1 cellular context compared by ENCODE assay signal in the genomic region with DNA sequence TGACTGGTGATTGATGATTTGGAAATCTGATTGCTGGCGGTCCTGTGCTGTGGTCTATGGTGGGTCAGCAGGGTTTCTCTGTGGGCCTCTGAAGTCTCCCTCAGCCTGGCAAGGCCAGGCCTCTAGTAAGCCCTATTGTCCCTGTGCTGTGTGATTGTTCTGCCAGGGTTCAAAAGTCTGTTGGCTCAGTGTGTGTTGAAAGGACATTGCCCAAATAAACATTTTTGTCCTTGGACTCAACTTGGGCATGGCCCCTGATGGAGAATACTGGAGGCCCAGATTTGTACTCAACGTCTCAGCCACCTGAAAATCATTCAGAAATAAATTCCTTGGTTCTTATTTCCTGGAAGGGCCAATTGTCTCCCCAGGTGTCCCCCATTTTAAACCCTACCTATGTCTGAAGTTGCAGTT.
A peak's percentile ranks its signal among the peaks of the same experiment; 100 is the strongest.
TF ChIP-seq lines count a peak whose summit lies in the region.

No MANE protein-coding gene starts in this region.

TF ChIP-seq in HepG2, 621 proteins besides CTCF, POLR2A, EP300 and RAD21 (continued from another document and continues in another):
- TF ChIP-seq, protein P1, sequence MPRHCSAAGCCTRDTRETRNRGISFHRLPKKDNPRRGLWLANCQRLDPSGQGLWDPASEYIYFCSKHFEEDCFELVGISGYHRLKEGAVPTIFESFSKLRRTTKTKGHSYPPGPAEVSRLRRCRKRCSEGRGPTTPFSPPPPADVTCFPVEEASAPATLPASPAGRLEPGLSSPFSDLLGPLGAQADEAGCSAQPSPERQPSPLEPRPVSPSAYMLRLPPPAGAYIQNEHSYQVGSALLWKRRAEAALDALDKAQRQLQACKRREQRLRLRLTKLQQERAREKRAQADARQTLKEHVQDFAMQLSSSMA (CRISPR knock-in tag; IDR thresholded peaks at IDR 0.05), result no peak
- TF ChIP-seq SP2 (CRISPR knock-in tag; IDR thresholded peaks at IDR 0.05), result no peak
- no peak for TF ChIP-seq RBAK (CRISPR knock-in tag; IDR thresholded peaks at IDR 0.05)
- TF ChIP-seq NFIB (CRISPR knock-in tag; IDR thresholded peaks at IDR 0.05; ENCODE audit: borderline replicate concordance), result no peak
- TF ChIP-seq KAT7 (CRISPR knock-in tag; IDR thresholded peaks at IDR 0.05; ENCODE audit: borderline replicate concordance), result no peak; the same call in 1 of the 2 replicates
- peak; percentile 77; the same call in 1 of the 2 replicates for TF ChIP-seq MIER3 (CRISPR knock-in tag; IDR thresholded peaks at IDR 0.05; ENCODE audit: borderline replicate concordance)
- TF ChIP-seq, protein P2, sequence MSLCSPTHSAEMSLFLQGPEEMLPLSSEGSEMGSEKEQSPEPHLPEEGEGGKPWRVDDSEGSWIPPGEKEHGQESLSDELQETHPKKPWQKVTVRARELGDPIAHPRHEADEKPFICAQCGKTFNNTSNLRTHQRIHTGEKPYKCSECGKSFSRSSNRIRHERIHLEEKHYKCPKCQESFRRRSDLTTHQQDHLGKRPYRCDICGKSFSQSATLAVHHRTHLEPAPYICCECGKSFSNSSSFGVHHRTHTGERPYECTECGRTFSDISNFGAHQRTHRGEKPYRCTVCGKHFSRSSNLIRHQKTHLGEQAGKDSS (CRISPR knock-in tag; IDR thresholded peaks at IDR 0.05; ENCODE audit: borderline replicate concordance, low read depth), result peak; percentile 73; the same call in 1 of the 2 replicates
- peak; percentile 91 for TF ChIP-seq BCL6 (CRISPR knock-in tag; IDR thresholded peaks at IDR 0.05)
- TF ChIP-seq SIX4 (CRISPR knock-in tag; IDR thresholded peaks at IDR 0.05), result peak; percentile 80
- TF ChIP-seq ZNF761 (CRISPR knock-in tag; conservative IDR thresholded peaks at IDR 0.05), result no peak; the same call in 1 of the 2 replicates
- peak; percentile 99 for TF ChIP-seq SALL1 (CRISPR knock-in tag; IDR thresholded peaks at IDR 0.05)
- TF ChIP-seq HMG20A (CRISPR knock-in tag; IDR thresholded peaks at IDR 0.05; ENCODE audit: borderline replicate concordance), result peak; percentile 97
- TF ChIP-seq XBP1 (CRISPR knock-in tag; IDR thresholded peaks at IDR 0.05), result no peak
- TF ChIP-seq ZFP37 (CRISPR knock-in tag; IDR thresholded peaks at IDR 0.05; ENCODE audit: borderline replicate concordance), result no peak
- TF ChIP-seq, protein P3, sequence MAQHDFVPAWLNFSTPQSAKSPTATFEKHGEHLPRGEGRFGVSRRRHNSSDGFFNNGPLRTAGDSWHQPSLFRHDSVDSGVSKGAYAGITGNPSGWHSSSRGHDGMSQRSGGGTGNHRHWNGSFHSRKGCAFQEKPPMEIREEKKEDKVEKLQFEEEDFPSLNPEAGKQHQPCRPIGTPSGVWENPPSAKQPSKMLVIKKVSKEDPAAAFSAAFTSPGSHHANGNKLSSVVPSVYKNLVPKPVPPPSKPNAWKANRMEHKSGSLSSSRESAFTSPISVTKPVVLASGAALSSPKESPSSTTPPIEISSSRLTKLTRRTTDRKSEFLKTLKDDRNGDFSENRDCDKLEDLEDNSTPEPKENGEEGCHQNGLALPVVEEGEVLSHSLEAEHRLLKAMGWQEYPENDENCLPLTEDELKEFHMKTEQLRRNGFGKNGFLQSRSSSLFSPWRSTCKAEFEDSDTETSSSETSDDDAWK (CRISPR knock-in tag; IDR thresholded peaks at IDR 0.05), result no peak
- TF ChIP-seq ZMYM3 (CRISPR knock-in tag; IDR thresholded peaks at IDR 0.05), result peak; percentile 91
- no peak for TF ChIP-seq REXO4 (CRISPR knock-in tag; IDR thresholded peaks at IDR 0.05; ENCODE audit: borderline replicate concordance)
- peak; percentile 80; the same call in 1 of the 2 replicates for TF ChIP-seq ZNF792 (CRISPR knock-in tag; IDR thresholded peaks at IDR 0.05)
- TF ChIP-seq ZNF614 (CRISPR knock-in tag; IDR thresholded peaks at IDR 0.05; ENCODE audit: borderline replicate concordance), result no peak; the same call in 1 of the 2 replicates
- TF ChIP-seq ZEB1 (IDR thresholded peaks at IDR 0.05; ENCODE audit: insufficient replicate concordance, low read depth), result no peak
- no peak for TF ChIP-seq AHR (CRISPR knock-in tag; IDR thresholded peaks at IDR 0.05)
- no peak for TF ChIP-seq ZNF652 (CRISPR knock-in tag; IDR thresholded peaks at IDR 0.05; ENCODE audit: borderline replicate concordance, low read depth)
- TF ChIP-seq ZNF333 (CRISPR knock-in tag; IDR thresholded peaks at IDR 0.05; ENCODE audit: borderline replicate concordance), result no peak
- TF ChIP-seq ZNF12 (CRISPR knock-in tag; IDR thresholded peaks at IDR 0.05), result peak; percentile 55; the same call in 1 of the 2 replicates
- TF ChIP-seq HHEX (CRISPR knock-in tag; IDR thresholded peaks at IDR 0.05), result peak; percentile 48; the same call in 1 of the 2 replicates
- TF ChIP-seq ELF4 (CRISPR knock-in tag; IDR thresholded peaks at IDR 0.05; ENCODE audit: borderline replicate concordance), result peak; percentile 52; the same call in 1 of the 2 replicates
- TF ChIP-seq, protein P4, sequence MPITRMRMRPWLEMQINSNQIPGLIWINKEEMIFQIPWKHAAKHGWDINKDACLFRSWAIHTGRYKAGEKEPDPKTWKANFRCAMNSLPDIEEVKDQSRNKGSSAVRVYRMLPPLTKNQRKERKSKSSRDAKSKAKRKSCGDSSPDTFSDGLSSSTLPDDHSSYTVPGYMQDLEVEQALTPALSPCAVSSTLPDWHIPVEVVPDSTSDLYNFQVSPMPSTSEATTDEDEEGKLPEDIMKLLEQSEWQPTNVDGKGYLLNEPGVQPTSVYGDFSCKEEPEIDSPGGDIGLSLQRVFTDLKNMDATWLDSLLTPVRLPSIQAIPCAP (CRISPR knock-in tag; IDR thresholded peaks at IDR 0.05; ENCODE audit: low read depth), result no peak
- TF ChIP-seq TCF7L2 (IDR thresholded peaks at IDR 0.05; ENCODE audit: low read depth, low read length), result peak; percentile 30; the same call in 1 of the 2 replicates
- TF ChIP-seq, protein P5, sequence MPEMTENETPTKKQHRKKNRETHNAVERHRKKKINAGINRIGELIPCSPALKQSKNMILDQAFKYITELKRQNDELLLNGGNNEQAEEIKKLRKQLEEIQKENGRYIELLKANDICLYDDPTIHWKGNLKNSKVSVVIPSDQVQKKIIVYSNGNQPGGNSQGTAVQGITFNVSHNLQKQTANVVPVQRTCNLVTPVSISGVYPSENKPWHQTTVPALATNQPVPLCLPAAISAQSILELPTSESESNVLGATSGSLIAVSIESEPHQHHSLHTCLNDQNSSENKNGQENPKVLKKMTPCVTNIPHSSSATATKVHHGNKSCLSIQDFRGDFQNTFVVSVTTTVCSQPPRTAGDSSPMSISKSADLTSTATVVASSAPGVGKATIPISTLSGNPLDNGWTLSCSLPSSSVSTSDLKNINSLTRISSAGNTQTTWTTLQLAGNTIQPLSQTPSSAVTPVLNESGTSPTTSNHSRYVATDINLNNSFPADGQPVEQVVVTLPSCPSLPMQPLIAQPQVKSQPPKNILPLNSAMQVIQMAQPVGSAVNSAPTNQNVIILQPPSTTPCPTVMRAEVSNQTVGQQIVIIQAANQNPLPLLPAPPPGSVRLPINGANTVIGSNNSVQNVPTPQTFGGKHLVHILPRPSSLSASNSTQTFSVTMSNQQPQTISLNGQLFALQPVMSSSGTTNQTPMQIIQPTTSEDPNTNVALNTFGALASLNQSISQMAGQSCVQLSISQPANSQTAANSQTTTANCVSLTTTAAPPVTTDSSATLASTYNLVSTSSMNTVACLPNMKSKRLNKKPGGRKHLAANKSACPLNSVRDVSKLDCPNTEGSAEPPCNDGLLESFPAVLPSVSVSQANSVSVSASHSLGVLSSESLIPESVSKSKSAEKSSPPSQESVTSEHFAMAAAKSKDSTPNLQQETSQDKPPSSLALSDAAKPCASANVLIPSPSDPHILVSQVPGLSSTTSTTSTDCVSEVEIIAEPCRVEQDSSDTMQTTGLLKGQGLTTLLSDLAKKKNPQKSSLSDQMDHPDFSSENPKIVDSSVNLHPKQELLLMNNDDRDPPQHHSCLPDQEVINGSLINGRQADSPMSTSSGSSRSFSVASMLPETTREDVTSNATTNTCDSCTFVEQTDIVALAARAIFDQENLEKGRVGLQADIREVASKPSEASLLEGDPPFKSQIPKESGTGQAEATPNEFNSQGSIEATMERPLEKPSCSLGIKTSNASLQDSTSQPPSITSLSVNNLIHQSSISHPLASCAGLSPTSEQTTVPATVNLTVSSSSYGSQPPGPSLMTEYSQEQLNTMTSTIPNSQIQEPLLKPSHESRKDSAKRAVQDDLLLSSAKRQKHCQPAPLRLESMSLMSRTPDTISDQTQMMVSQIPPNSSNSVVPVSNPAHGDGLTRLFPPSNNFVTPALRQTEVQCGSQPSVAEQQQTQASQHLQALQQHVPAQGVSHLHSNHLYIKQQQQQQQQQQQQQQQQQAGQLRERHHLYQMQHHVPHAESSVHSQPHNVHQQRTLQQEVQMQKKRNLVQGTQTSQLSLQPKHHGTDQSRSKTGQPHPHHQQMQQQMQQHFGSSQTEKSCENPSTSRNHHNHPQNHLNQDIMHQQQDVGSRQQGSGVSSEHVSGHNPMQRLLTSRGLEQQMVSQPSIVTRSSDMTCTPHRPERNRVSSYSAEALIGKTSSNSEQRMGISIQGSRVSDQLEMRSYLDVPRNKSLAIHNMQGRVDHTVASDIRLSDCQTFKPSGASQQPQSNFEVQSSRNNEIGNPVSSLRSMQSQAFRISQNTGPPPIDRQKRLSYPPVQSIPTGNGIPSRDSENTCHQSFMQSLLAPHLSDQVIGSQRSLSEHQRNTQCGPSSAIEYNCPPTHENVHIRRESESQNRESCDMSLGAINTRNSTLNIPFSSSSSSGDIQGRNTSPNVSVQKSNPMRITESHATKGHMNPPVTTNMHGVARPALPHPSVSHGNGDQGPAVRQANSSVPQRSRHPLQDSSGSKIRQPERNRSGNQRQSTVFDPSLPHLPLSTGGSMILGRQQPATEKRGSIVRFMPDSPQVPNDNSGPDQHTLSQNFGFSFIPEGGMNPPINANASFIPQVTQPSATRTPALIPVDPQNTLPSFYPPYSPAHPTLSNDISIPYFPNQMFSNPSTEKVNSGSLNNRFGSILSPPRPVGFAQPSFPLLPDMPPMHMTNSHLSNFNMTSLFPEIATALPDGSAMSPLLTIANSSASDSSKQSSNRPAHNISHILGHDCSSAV (CRISPR knock-in tag; IDR thresholded peaks at IDR 0.05; ENCODE audit: borderline replicate concordance), result no peak
- TF ChIP-seq JDP2 (CRISPR knock-in tag; IDR thresholded peaks at IDR 0.05; ENCODE audit: borderline replicate concordance), result no peak
- peak; percentile 60 for TF ChIP-seq PHF5A (CRISPR knock-in tag; IDR thresholded peaks at IDR 0.05; ENCODE audit: low read depth, unreplicated experiment)
- TF ChIP-seq, protein P6, sequence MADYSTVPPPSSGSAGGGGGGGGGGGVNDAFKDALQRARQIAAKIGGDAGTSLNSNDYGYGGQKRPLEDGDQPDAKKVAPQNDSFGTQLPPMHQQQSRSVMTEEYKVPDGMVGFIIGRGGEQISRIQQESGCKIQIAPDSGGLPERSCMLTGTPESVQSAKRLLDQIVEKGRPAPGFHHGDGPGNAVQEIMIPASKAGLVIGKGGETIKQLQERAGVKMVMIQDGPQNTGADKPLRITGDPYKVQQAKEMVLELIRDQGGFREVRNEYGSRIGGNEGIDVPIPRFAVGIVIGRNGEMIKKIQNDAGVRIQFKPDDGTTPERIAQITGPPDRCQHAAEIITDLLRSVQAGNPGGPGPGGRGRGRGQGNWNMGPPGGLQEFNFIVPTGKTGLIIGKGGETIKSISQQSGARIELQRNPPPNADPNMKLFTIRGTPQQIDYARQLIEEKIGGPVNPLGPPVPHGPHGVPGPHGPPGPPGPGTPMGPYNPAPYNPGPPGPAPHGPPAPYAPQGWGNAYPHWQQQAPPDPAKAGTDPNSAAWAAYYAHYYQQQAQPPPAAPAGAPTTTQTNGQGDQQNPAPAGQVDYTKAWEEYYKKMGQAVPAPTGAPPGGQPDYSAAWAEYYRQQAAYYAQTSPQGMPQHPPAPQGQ (CRISPR knock-in tag; IDR thresholded peaks at IDR 0.05; ENCODE audit: borderline replicate concordance), result 0 out of 2 replicates have a peak, but pooled peaks have one; percentile 41
- TF ChIP-seq, protein P7, sequence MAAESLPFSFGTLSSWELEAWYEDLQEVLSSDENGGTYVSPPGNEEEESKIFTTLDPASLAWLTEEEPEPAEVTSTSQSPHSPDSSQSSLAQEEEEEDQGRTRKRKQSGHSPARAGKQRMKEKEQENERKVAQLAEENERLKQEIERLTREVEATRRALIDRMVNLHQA (CRISPR knock-in tag; IDR thresholded peaks at IDR 0.05), result no peak
- no peak for TF ChIP-seq ZNF225 (CRISPR knock-in tag; IDR thresholded peaks at IDR 0.05)
- TF ChIP-seq ZNF768 (CRISPR knock-in tag; IDR thresholded peaks at IDR 0.05), result peak; percentile 13; the same call in 1 of the 2 replicates
- TF ChIP-seq HMG20B (CRISPR knock-in tag; conservative IDR thresholded peaks at IDR 0.05), result peak; percentile 83; the same call in 1 of the 2 replicates
- TF ChIP-seq, protein P8, sequence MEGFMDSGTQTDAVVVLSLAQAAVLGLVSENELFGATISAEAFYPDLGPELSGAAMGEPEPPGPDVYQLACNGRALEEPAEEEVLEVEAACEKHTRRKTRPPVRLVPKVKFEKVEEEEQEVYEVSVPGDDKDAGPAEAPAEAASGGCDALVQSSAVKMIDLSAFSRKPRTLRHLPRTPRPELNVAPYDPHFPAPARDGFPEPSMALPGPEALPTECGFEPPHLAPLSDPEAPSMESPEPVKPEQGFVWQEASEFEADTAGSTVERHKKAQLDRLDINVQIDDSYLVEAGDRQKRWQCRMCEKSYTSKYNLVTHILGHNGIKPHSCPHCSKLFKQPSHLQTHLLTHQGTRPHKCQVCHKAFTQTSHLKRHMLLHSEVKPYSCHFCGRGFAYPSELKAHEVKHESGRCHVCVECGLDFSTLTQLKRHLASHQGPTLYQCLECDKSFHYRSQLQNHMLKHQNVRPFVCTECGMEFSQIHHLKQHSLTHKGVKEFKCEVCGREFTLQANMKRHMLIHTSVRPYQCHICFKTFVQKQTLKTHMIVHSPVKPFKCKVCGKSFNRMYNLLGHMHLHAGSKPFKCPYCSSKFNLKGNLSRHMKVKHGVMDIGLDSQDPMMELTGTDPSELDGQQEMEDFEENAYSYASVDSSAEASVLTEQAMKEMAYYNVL (CRISPR knock-in tag; IDR thresholded peaks at IDR 0.05; ENCODE audit: borderline replicate concordance), result peak; percentile 88; the same call in 1 of the 2 replicates
- TF ChIP-seq ZBTB42 (CRISPR knock-in tag; IDR thresholded peaks at IDR 0.05), result no peak
- no peak for TF ChIP-seq ZFP62 (CRISPR knock-in tag; IDR thresholded peaks at IDR 0.05)
- no peak for TF ChIP-seq ZNF256 (CRISPR knock-in tag; conservative IDR thresholded peaks at IDR 0.05)
- no peak for TF ChIP-seq CREB1 (IDR thresholded peaks at IDR 0.05)
- peak; percentile 58; the same call in 1 of the 2 replicates for TF ChIP-seq CREB1 (CRISPR knock-in tag; IDR thresholded peaks at IDR 0.05)
- no peak for TF ChIP-seq ZNF569 (CRISPR knock-in tag; IDR thresholded peaks at IDR 0.05; ENCODE audit: borderline replicate concordance)
- TF ChIP-seq, protein P9, sequence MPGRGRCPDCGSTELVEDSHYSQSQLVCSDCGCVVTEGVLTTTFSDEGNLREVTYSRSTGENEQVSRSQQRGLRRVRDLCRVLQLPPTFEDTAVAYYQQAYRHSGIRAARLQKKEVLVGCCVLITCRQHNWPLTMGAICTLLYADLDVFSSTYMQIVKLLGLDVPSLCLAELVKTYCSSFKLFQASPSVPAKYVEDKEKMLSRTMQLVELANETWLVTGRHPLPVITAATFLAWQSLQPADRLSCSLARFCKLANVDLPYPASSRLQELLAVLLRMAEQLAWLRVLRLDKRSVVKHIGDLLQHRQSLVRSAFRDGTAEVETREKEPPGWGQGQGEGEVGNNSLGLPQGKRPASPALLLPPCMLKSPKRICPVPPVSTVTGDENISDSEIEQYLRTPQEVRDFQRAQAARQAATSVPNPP (CRISPR knock-in tag; IDR thresholded peaks at IDR 0.05), result peak; percentile 47; the same call in 1 of the 2 replicates
- TF ChIP-seq MAZ (IDR thresholded peaks at IDR 0.05; ENCODE audit: borderline replicate concordance, low read depth, low read length), result peak; percentile 65; the same call in 1 of the 2 replicates
- no peak for TF ChIP-seq MAZ (CRISPR knock-in tag; IDR thresholded peaks at IDR 0.05; ENCODE audit: low read depth)
